Comparison of ENCODE assay signal across 1 cellular context in the genomic region with DNA sequence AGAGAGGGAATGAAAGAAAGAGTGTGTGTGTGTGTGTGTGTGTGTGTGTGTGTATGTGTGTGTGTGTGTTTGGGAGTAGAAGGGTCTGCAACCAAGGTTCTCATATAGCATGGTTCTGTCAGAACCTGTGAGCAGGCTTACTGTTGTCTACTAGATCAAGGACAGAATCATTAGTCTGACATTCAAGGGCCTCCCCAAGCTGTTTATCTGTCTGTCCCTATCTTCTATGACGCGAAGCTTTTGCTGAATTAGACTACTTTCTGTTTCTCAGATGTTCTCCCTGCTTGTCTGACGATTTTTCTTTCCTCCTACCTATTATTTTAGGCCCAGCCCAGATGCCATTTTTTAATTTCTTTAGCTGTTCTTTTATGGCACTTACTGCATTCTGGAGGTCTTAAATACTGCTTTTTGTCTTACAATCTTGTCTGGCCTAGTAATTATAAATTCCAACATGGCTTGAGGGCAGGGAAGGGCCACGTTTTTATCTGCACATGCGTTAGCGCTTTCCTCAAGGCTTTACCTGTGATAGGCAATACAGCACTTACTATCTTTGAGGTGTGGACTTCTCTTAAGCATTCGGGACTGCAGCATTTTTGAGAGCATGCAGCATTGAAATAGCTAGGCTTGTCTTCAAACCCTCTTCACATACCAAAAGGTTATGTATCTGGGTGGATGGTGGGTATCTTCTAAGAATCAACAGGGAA.
TF ChIP-seq lines count a peak whose summit lies in the region.

No MANE protein-coding gene starts in this region.

TF ChIP-seq in K562, 482 proteins besides CTCF, POLR2A, EP300 and RAD21:
- TF ChIP-seq SMARCE1 (IDR thresholded peaks at IDR 0.05) (no peak), CREB1 (IDR thresholded peaks at IDR 0.05) (no peak), CREB1 (CRISPR knock-in tag; IDR thresholded peaks at IDR 0.05) (0 out of 2 replicates have a peak, but pooled peaks have one; percentile 21), ZNF551 (CRISPR knock-in tag; IDR thresholded peaks at IDR 0.05) (no peak), ATF1 (CRISPR knock-in tag; IDR thresholded peaks at IDR 0.05) (no peak), ATF1 (tag; IDR thresholded peaks at IDR 0.05) (0 out of 2 replicates have a peak, but pooled peaks have one; percentile 45), IFI16 (CRISPR knock-in tag; IDR thresholded peaks at IDR 0.05) (no peak), ZNF124 (CRISPR knock-in tag; IDR thresholded peaks at IDR 0.05) (no peak), ZNF239 (CRISPR knock-in tag; IDR thresholded peaks at IDR 0.05) (no peak), NR3C1 (CRISPR knock-in tag; IDR thresholded peaks at IDR 0.05) (no peak), SAP30 (IDR thresholded peaks at IDR 0.05; ENCODE audit: borderline replicate concordance, insufficient read depth, low read depth, low read length, poor library complexity, severe bottlenecking) (no peak), RBFOX2 (IDR thresholded peaks at IDR 0.05; ENCODE audit: low read depth, low read length) (no peak), ARID1B (IDR thresholded peaks at IDR 0.05) (0 out of 2 replicates have a peak, but pooled peaks have one; percentile 37), LCOR (CRISPR knock-in tag; IDR thresholded peaks at IDR 0.05) (no peak), L3MBTL2 (IDR thresholded peaks at IDR 0.05) (peak; percentile 35), CBX3 (IDR thresholded peaks at IDR 0.05; ENCODE audit: borderline replicate concordance in 1 of 2, low read length in 2 of 2) (no peak), ZNF3 (CRISPR knock-in tag; IDR thresholded peaks at IDR 0.05) (no peak), ATF7 (IDR thresholded peaks at IDR 0.05) (0 out of 2 replicates have a peak, but pooled peaks have one; percentile 20), CREM (IDR thresholded peaks at IDR 0.05; ENCODE audit: low read depth) (peak; percentile 28; the same call in 1 of the 2 replicates), XRCC5 (IDR thresholded peaks at IDR 0.05; ENCODE audit: low read depth, low read length) (no peak), MTA3 (IDR thresholded peaks at IDR 0.05; ENCODE audit: borderline replicate concordance) (no peak), ILF3 (IDR thresholded peaks at IDR 0.05; ENCODE audit: borderline replicate concordance) (no peak), ZFX (CRISPR knock-in tag; IDR thresholded peaks at IDR 0.05) (peak; percentile 40; the same call in 1 of the 2 replicates), MEIS2 (IDR thresholded peaks at IDR 0.05; ENCODE audit: partially characterized antibody) (peak; percentile 41), SNIP1 (IDR thresholded peaks at IDR 0.05; ENCODE audit: low read depth) (no peak), CBX1 (IDR thresholded peaks at IDR 0.05; ENCODE audit: low read depth) (no peak), NCOA2 (IDR thresholded peaks at IDR 0.05; ENCODE audit: partially characterized antibody in 2 of 2) (no peak), ZNF436 (CRISPR knock-in tag; IDR thresholded peaks at IDR 0.05) (no peak), SMAD4 (CRISPR knock-in tag; conservative IDR thresholded peaks at IDR 0.05) (no peak), NRF1 (conservative IDR thresholded peaks at IDR 0.05 in 1 of 2, IDR thresholded peaks at IDR 0.05 in 1 of 2) (peak; percentile 44 to 53; a peak in 3 of 4 replicates), ZFP36 (IDR thresholded peaks at IDR 0.05; ENCODE audit: low read depth, low read length, partially characterized antibody) (no peak), ZNF696 (CRISPR knock-in tag; conservative IDR thresholded peaks at IDR 0.05) (no peak), RB1 (IDR thresholded peaks at IDR 0.05; ENCODE audit: low read depth) (no peak), KAT7 (CRISPR knock-in tag; IDR thresholded peaks at IDR 0.05; ENCODE audit: borderline replicate concordance) (no peak), NEUROD1 (IDR thresholded peaks at IDR 0.05; ENCODE audit: borderline replicate concordance, low read depth, low read length, partially characterized antibody) (no peak)
- TF ChIP-seq, protein P1, sequence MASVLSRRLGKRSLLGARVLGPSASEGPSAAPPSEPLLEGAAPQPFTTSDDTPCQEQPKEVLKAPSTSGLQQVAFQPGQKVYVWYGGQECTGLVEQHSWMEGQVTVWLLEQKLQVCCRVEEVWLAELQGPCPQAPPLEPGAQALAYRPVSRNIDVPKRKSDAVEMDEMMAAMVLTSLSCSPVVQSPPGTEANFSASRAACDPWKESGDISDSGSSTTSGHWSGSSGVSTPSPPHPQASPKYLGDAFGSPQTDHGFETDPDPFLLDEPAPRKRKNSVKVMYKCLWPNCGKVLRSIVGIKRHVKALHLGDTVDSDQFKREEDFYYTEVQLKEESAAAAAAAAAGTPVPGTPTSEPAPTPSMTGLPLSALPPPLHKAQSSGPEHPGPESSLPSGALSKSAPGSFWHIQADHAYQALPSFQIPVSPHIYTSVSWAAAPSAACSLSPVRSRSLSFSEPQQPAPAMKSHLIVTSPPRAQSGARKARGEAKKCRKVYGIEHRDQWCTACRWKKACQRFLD (CRISPR knock-in tag; IDR thresholded peaks at IDR 0.05) = no peak
- TF ChIP-seq, protein P2, sequence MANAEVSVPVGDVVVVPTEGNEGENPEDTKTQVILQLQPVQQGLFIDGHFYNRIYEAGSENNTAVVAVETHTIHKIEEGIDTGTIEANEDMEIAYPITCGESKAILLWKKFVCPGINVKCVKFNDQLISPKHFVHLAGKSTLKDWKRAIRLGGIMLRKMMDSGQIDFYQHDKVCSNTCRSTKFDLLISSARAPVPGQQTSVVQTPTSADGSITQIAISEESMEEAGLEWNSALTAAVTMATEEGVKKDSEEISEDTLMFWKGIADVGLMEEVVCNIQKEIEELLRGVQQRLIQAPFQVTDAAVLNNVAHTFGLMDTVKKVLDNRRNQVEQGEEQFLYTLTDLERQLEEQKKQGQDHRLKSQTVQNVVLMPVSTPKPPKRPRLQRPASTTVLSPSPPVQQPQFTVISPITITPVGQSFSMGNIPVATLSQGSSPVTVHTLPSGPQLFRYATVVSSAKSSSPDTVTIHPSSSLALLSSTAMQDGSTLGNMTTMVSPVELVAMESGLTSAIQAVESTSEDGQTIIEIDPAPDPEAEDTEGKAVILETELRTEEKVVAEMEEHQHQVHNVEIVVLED (CRISPR knock-in tag; IDR thresholded peaks at IDR 0.05) = no peak
- TF ChIP-seq, protein P3, sequence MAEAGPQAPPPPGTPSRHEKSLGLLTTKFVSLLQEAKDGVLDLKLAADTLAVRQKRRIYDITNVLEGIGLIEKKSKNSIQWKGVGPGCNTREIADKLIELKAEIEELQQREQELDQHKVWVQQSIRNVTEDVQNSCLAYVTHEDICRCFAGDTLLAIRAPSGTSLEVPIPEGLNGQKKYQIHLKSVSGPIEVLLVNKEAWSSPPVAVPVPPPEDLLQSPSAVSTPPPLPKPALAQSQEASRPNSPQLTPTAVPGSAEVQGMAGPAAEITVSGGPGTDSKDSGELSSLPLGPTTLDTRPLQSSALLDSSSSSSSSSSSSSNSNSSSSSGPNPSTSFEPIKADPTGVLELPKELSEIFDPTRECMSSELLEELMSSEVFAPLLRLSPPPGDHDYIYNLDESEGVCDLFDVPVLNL (CRISPR knock-in tag; IDR thresholded peaks at IDR 0.05; ENCODE audit: low read depth) = no peak
- TF ChIP-seq, protein P4, sequence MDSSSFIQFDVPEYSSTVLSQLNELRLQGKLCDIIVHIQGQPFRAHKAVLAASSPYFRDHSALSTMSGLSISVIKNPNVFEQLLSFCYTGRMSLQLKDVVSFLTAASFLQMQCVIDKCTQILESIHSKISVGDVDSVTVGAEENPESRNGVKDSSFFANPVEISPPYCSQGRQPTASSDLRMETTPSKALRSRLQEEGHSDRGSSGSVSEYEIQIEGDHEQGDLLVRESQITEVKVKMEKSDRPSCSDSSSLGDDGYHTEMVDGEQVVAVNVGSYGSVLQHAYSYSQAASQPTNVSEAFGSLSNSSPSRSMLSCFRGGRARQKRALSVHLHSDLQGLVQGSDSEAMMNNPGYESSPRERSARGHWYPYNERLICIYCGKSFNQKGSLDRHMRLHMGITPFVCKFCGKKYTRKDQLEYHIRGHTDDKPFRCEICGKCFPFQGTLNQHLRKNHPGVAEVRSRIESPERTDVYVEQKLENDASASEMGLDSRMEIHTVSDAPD (CRISPR knock-in tag; IDR thresholded peaks at IDR 0.05) = no peak
- TF ChIP-seq, protein P5, sequence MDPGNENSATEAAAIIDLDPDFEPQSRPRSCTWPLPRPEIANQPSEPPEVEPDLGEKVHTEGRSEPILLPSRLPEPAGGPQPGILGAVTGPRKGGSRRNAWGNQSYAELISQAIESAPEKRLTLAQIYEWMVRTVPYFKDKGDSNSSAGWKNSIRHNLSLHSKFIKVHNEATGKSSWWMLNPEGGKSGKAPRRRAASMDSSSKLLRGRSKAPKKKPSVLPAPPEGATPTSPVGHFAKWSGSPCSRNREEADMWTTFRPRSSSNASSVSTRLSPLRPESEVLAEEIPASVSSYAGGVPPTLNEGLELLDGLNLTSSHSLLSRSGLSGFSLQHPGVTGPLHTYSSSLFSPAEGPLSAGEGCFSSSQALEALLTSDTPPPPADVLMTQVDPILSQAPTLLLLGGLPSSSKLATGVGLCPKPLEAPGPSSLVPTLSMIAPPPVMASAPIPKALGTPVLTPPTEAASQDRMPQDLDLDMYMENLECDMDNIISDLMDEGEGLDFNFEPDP (CRISPR knock-in tag; IDR thresholded peaks at IDR 0.05) = no peak
- TF ChIP-seq, protein P6, sequence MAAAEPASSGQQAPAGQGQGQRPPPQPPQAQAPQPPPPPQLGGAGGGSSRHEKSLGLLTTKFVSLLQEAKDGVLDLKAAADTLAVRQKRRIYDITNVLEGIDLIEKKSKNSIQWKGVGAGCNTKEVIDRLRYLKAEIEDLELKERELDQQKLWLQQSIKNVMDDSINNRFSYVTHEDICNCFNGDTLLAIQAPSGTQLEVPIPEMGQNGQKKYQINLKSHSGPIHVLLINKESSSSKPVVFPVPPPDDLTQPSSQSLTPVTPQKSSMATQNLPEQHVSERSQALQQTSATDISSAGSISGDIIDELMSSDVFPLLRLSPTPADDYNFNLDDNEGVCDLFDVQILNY (CRISPR knock-in tag; IDR thresholded peaks at IDR 0.05) = no peak
- TF ChIP-seq, protein P7, sequence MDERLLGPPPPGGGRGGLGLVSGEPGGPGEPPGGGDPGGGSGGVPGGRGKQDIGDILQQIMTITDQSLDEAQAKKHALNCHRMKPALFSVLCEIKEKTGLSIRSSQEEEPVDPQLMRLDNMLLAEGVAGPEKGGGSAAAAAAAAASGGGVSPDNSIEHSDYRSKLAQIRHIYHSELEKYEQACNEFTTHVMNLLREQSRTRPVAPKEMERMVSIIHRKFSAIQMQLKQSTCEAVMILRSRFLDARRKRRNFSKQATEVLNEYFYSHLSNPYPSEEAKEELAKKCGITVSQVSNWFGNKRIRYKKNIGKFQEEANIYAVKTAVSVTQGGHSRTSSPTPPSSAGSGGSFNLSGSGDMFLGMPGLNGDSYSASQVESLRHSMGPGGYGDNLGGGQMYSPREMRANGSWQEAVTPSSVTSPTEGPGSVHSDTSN (CRISPR knock-in tag; IDR thresholded peaks at IDR 0.05; ENCODE audit: low read depth) = no peak
- TF ChIP-seq, protein P7 (tag; conservative IDR thresholded peaks at IDR 0.05; ENCODE audit: low read depth) = peak; percentile 39; the same call in 1 of the 2 replicates
- TF ChIP-seq, protein P8, sequence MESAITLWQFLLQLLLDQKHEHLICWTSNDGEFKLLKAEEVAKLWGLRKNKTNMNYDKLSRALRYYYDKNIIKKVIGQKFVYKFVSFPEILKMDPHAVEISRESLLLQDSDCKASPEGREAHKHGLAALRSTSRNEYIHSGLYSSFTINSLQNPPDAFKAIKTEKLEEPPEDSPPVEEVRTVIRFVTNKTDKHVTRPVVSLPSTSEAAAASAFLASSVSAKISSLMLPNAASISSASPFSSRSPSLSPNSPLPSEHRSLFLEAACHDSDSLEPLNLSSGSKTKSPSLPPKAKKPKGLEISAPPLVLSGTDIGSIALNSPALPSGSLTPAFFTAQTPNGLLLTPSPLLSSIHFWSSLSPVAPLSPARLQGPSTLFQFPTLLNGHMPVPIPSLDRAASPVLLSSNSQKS (CRISPR knock-in tag; IDR thresholded peaks at IDR 0.05) = no peak
- TF ChIP-seq, protein P9, sequence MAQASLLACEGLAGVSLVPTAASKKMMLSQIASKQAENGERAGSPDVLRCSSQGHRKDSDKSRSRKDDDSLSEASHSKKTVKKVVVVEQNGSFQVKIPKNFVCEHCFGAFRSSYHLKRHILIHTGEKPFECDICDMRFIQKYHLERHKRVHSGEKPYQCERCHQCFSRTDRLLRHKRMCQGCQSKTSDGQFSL (CRISPR knock-in tag; IDR thresholded peaks at IDR 0.05) = no peak
- TF ChIP-seq, protein P9 (tag; IDR thresholded peaks at IDR 0.05) = no peak
- TF ChIP-seq, protein P10, sequence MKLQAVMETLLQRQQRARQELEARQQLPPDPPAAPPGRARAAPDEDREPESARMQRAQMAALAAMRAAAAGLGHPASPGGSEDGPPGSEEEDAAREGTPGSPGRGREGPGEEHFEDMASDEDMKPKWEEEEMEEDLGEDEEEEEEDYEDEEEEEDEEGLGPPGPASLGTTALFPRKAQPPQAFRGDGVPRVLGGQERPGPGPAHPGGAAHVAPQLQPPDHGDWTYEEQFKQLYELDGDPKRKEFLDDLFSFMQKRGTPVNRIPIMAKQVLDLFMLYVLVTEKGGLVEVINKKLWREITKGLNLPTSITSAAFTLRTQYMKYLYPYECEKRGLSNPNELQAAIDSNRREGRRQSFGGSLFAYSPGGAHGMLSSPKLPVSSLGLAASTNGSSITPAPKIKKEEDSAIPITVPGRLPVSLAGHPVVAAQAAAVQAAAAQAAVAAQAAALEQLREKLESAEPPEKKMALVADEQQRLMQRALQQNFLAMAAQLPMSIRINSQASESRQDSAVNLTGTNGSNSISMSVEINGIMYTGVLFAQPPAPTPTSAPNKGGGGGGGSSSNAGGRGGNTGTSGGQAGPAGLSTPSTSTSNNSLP (IDR thresholded peaks at IDR 0.05; ENCODE audit: borderline replicate concordance, low read depth, low read length) = no peak
TF ChIP-seq in K562: peak in this region for 10.
